In the genomic region with DNA sequence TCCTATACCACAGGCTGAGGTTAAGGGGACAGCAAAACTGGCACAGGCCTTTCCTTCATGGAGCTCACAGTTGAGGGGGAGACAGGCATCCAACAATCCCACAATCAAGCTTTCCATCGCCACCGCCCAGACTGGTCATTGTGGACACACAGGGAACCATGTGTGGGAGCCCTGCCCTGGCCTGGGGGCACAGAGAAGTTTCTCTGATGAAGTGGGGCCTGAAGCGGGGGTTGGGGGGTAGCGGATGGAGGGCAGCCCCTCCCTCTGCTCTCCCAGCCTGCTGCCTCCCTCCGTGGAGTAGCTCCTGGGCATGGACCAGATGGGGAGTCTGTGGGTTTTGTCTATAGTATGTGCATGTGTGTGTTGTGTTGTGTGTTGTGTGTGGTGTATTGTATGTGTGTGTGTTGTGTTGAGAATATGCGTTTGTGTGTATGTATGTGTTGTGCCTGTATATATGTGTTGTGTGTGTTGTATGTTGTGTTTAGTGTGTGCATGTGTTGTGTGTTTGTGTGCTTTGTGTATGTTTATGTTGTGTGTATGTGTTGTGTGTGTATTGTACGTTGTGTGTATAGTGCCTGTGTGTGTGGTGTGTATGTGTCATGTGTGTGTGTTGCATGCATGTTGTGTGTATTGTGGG, we compare ENCODE assay signal across 1 cellular context.
A peak's percentile ranks its signal among the peaks of the same experiment; 100 is the strongest.
TF ChIP-seq lines count a peak whose summit lies in the region.

No MANE protein-coding gene starts in this region.

TF ChIP-seq in GM12878, 131 proteins besides CTCF, POLR2A, EP300 and RAD21:
- TF ChIP-seq ETV6 (conservative IDR thresholded peaks at IDR 0.05 in 1 of 2, IDR thresholded peaks at IDR 0.05 in 1 of 2; ENCODE audit: borderline replicate concordance in 1 of 2, low read depth in 1 of 2) (no peak), NFIC (IDR thresholded peaks at IDR 0.05; ENCODE audit: low read depth, low read length) (no peak), NBN (IDR thresholded peaks at IDR 0.05) (peak; percentile 35; the same call in 1 of the 2 replicates)
